ENCODE assay signal across 17 cellular contexts in the genomic region with DNA sequence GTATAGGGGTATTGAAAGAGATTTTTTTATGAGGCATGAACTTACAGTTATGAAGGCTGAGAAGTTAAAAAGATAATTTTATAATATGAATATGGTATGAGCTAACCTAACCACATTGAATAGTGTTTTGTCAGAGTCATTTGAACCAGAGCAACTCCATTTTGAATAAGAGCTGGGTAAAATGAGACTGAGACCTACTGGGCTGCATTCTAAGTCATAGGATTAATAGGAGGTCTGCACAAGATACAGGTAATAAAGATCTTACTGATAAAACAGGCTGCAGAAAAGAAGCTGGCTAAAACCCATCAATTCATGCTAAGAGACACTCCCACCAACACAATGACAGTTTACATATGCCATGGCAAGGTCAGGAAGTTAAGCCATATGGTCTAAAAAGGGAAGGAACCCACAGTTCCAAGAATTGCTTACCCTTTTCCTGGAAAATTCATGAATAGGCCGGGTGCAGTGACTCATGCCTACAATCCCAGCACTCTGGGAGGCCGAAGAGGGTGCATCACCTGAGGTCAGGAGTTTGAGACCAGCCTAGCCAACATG.
"Had no signal": no experiment of that assay in that cellular context is flagged by ENCODE, and none has a peak within 500 bp of the region (broad histone marks: within the 10 kb centered on the region; RNA-seq: fewer than 3 reads in every experiment).

No MANE protein-coding gene starts in this region.

- H3K4me1 ChIP-seq: heart left ventricle, prostate gland, tibial nerve had no signal

- H3K36me3 ChIP-seq: heart left ventricle, prostate gland, tibial nerve had no signal

- H3K9me3 ChIP-seq: prostate gland, tibial nerve had no signal

- DNase-seq: activated CD4-positive, alpha-beta T cell treated with anti-CD3 and anti-CD28 coated beads for 1 hour; activated CD4-positive, alpha-beta T cell treated with anti-CD3 and anti-CD28 coated beads, Interleukin-2, amount 50 U/mL, for 48 hours; activated CD8-positive, alpha-beta memory T cell treated with anti-CD3 and anti-CD28 coated beads, Interleukin-2, amount 10 ng/mL, durations not matched to agents 7 days and 5 days; activated naive CD4-positive, alpha-beta T cell treated with anti-CD3 and anti-CD28 coated beads, Interleukin-2, amount 10 ng/mL, durations not matched to agents 7 days and 5 days; activated T-cell treated with anti-CD3 and anti-CD28 coated beads, Interleukin-2, amount 50 U/mL, for 1 hour; dermis blood vessel endothelial cell; heart left ventricle; immature natural killer cell; right cardiac atrium; stimulated activated CD4-positive, alpha-beta T cell treated with anti-CD3 and anti-CD28 coated beads, Interleukin-4, amount 100 ng/mL, for 24 hours; stimulated activated naive CD4-positive, alpha-beta T cell treated with Interleukin-2 at 50 U/mL for 16 hours; substantia nigra had no signal

- H3K27ac ChIP-seq: epithelial cell of prostate, heart left ventricle, prostate gland, skin epidermis, tibial nerve had no signal

- H3K27me3 ChIP-seq: heart left ventricle, tibial nerve had no signal

- H3K4me3 ChIP-seq: heart left ventricle, prostate gland, skin epidermis, tibial nerve had no signal

- FAIRE-seq: TTC549 had no signal

- ATAC-seq: activated CD8-positive, alpha-beta memory T cell treated with anti-CD3 and anti-CD28 coated beads, Interleukin-2, amount 10 ng/mL, durations not matched to agents 7 days and 5 days; heart left ventricle; right cardiac atrium had no signal
